ENCODE assay signal across 8 cellular contexts in the genomic region with DNA sequence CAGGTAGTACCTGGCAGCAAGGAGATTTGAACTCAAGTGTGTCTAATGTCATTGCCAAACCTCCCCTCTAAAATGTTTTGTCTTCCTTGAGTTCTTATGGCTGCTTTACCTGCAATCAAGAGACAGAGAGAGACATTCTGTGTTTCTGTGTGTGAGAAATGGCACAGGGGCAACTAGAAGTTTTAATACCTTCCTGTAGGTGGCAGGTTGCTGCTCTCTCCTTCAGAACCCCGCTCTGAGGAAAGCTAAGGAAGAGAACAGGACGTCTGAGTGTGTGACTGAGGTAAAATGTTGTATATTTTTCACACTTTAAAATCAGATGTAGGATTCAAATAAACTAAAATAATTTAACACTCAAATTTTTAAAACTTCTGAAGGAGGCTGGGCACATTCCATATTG. TPM values are rescaled to one million over a fixed set of nuclear protein-coding genes. Genes with fewer than 3 reads are reported as not detected.
DNase-seq lines count a peak whose midpoint lies in the region; ATAC-seq and TF ChIP-seq lines count a peak whose summit lies in the region.

No MANE protein-coding gene starts in this region.

- no peak overlapping the region for H4K5ac ChIP-seq in IMR-90 (ENCODE audit: low read depth, low read length)

- H3K27ac ChIP-seq in IMR-90 (ENCODE audit: insufficient read depth, low read length), result no peak overlapping the region
- no peak overlapping the region for H3K27ac ChIP-seq in left lung

- no peak overlapping the region for H2BK15ac ChIP-seq in IMR-90 (ENCODE audit: low read depth, low read length)

- no peak overlapping the region for H3K4me3 Mint-ChIP-seq in brain

- peaks cover 33% of the 10 kb centered on the region for H3K36me3 Mint-ChIP-seq in brain

- H4K8ac ChIP-seq in IMR-90 (ENCODE audit: low read depth in 2 of 2, low read length in 2 of 2), result no peak overlapping the region

- H3K4me2 ChIP-seq in IMR-90 (ENCODE audit: low read depth, low read length), result no peak overlapping the region

- no peak overlapping the region for H2AK9ac ChIP-seq in IMR-90 (replicated peaks; ENCODE audit: low read depth, low read length, poor library complexity)

- H4K91ac ChIP-seq in IMR-90 (ENCODE audit: insufficient read depth, low read depth, low read length), result no peak overlapping the region

- BruUV-seq in IMR-90 (replicated peaks; lab: Mats Ljungman, UMichigan), result no TSS peak

- no peak overlapping the region for H3K4me3 ChIP-seq in AG04449 (ENCODE audit: low read depth, low read length)
- H3K4me3 ChIP-seq in IMR-90 (ENCODE audit: insufficient read depth, low read depth, low read length), result no peak overlapping the region
- H3K4me3 ChIP-seq in left lung, result no peak overlapping the region

- peak; percentile 55 for TF ChIP-seq RAD21 in IMR-90 (IDR thresholded peaks at IDR 0.05; ENCODE audit: low read length)

- H3K4ac ChIP-seq in IMR-90 (ENCODE audit: low read depth, low read length), result no peak overlapping the region

- no peak overlapping the region for H2BK120ac ChIP-seq in IMR-90 (ENCODE audit: low read depth, low read length)

- peaks cover 8 to 20% (median 17%) of the 10 kb centered on the region in 5 experiments for H3K9me3 Mint-ChIP-seq in brain

- H3K14ac ChIP-seq in IMR-90 (replicated peaks; ENCODE audit: low read depth, low read length), result no peak overlapping the region

- intact Hi-C loops in IMR-90 (cut with micrococcal nuclease) (no loop called here), left lung (cut with DNase I) (no loop called here)

- no peak overlapping the region for H2AFZ ChIP-seq in IMR-90 (replicated peaks; ENCODE audit: low read length, poor library complexity)

- H3K56ac ChIP-seq in IMR-90 (ENCODE audit: extremely low read depth, insufficient read depth, low read length), result no peak overlapping the region

- in situ Hi-C loops in IMR-90 (cut with MboI; ENCODE audit: low sequenced_read_pairs), result no loop called here

- H4K20me1 ChIP-seq in IMR-90 (ENCODE audit: insufficient read depth, low read length), result no peaks in the 10 kb centered on the region

- peaks cover 7% of the 10 kb centered on the region for H3K4me1 Mint-ChIP-seq in brain

- dilution Hi-C loops in IMR-90 (cut with HindIII; ENCODE audit: low sequenced_read_pairs, unreplicated experiment), result no loop called here

- H3K4me1 ChIP-seq in IMR-90 (ENCODE audit: control insufficient read depth, insufficient read depth, low read length), result no peaks in the 10 kb centered on the region
- no peaks in the 10 kb centered on the region for H3K4me1 ChIP-seq in left lung

- POLR2A ChIA-PET in AG04449 (lab: Yijun Ruan, JAX), result no interaction called here
- POLR2A ChIA-PET in IMR-90 (lab: Charles Lee; ENCODE audit: unreplicated experiment), result no interaction called here

- H3K9ac ChIP-seq in IMR-90 (ENCODE audit: low read depth, low read length), result no peak overlapping the region

- H2BK20ac ChIP-seq in IMR-90 (ENCODE audit: low read depth, low read length), result no peak overlapping the region

- H3K18ac ChIP-seq in IMR-90 (ENCODE audit: low read depth, low read length), result no peak overlapping the region

- no peaks in the 10 kb centered on the region; the same call in 1 of the 2 replicates for H3K9me1 ChIP-seq in IMR-90 (ENCODE audit: insufficient read depth, low read length)

- CTCF ChIA-PET in AG04449 (lab: Yijun Ruan, JAX) (interaction anchor here (0.7 to 5.5 kb wide), 16 partner anchors 8 to 81 kb away, joined by 3 to 30 read pairs (median 4); a partner anchor contains a TSS), IMR-90 (lab: Yijun Ruan, JAX) (interaction anchor here (0.8 to 1.0 kb wide), 3 partner anchors 9 to 24 kb away, joined by 3 to 4 read pairs (median 4); a partner anchor contains a TSS)

- no peaks in the 10 kb centered on the region for H3K36me3 ChIP-seq in IMR-90 (ENCODE audit: control insufficient read depth, insufficient read depth, low read length)
- no peaks in the 10 kb centered on the region for H3K36me3 ChIP-seq in left lung

- H3K9me3 ChIP-seq in IMR-90 (ENCODE audit: control insufficient read depth, insufficient read depth, low read length) (no peaks in the 10 kb centered on the region), left lung (peaks cover 0 to 4% of the 10 kb centered on the region in 2 donors)

- no peaks in the 10 kb centered on the region for H3K27me3 Mint-ChIP-seq in brain

- TF ChIP-seq POLR2A in IMR-90 (IDR thresholded peaks at IDR 0.05; ENCODE audit: low read depth, low read length), result no peak

- H3K79me1 ChIP-seq in IMR-90 (ENCODE audit: low read depth in 1 of 2, low read length in 2 of 2), result no peaks in the 10 kb centered on the region

- WGBS in IMR-90 (ENCODE audit: extremely low coverage in 2 of 2, insufficient read length in 1 of 2), 2 experiments, result no CpG with 5 or more reads among the region's 2 CpGs

- H3K27ac Mint-ChIP-seq in brain, result peak overlapping the region in 3 of 5 experiments; percentile 21 to 82 (median 33)

- H3K23ac ChIP-seq in IMR-90 (ENCODE audit: low read depth, low read length), result no peak overlapping the region

- H2BK5ac ChIP-seq in IMR-90 (ENCODE audit: low read depth, low read length, poor library complexity, severe bottlenecking), result no peak overlapping the region

- ATAC-seq in GM18868 (IDR thresholded peaks at IDR 0.05; ENCODE audit: unreplicated experiment) (peak; percentile 92), IMR-90 (ENCODE audit: low read depth) (peak; percentile 62), left lung (peak; percentile 98)

- DNase-seq in AG04449 (ENCODE audit: low read depth, low spot score), result no peak
- DNase-seq in IMR-90, result no peak
- no peak for DNase-seq in left lung
- no peak for DNase-seq in mesenteric fat pad (ENCODE audit: low spot score)
- no peak for DNase-seq in activated CD8-positive, alpha-beta memory T cell treated with anti-CD3 and anti-CD28 coated beads for 24 hours
- DNase-seq in ureter (ENCODE audit: low spot score), result no peak

- no peaks in the 10 kb centered on the region for H3K27me3 ChIP-seq in IMR-90 (ENCODE audit: control insufficient read depth, insufficient read depth, low read length)
- H3K27me3 ChIP-seq in left lung, result no peaks in the 10 kb centered on the region

- TF ChIP-seq CTCF in AG04449 (IDR thresholded peaks at IDR 0.05; ENCODE audit: insufficient read depth, low read length, missing control alignments) (peak; percentile 48), IMR-90 (conservative IDR thresholded peaks at IDR 0.05; ENCODE audit: low read depth, low read length) (peak; percentile 54), brain (conservative IDR thresholded peaks at IDR 0.05) (no peak), left lung (IDR thresholded peaks at IDR 0.05) (peak; percentile 23 to 25)

- no peak overlapping the region for H2AK5ac ChIP-seq in IMR-90 (ENCODE audit: low read depth, low read length)

TF ChIP-seq in IMR-90, 13 proteins besides CTCF, POLR2A, EP300 and RAD21:
- TF ChIP-seq CHD1 (IDR thresholded peaks at IDR 0.05; ENCODE audit: low read depth, low read length), result no peak
- TF ChIP-seq SMC3 (IDR thresholded peaks at IDR 0.05; ENCODE audit: low read depth, low read length), result peak; percentile 28; the same call in 1 of the 2 replicates

RNA-seq across cellular contexts. Expression of a gene that starts 19.2 kb away (rescaled TPM):
- total RNA-seq in IMR-90 (2012; rRNA removed), result 7.5 and 9.5 TPM in 2 replicates
- 8.7 and 10.8 TPM in 2 replicates for polyA plus RNA-seq in IMR-90 (2012; rRNA removed)
- 4.6 and 4.8 TPM in 2 replicates for polyA plus RNA-seq in IMR-90 (2012; cell fraction: cytosol; rRNA removed)
- polyA plus RNA-seq in IMR-90 (2012; cell fraction: nucleus; rRNA removed; ENCODE audit: low replicate concordance), result 5.2 and 21.0 TPM in 2 replicates
- 114 TPM for polyA plus RNA-seq in brain (ENCODE audit: insufficient read depth, low read depth, low replicate concordance)
- total RNA-seq in left lung, result 10 to 100 TPM; 12.0 to 12.7 TPM
- total RNA-seq in mesenteric fat pad, result 19.7 TPM
- 55.7 TPM for total RNA-seq in ureter

Comparison
In these comparisons a context has a peak if more than half of its experiments do, and no peak if none do; other contexts are left out.
1. CTCF ChIP-seq: peak in AG04449 (single experiment), IMR-90 (single experiment) and left lung (2 of 2); none in brain (0 of 2).
2. Peak in every context shown above with its lines, with median percentiles within 50 percentile points of each other: ATAC-seq.